33 cellular contexts compared by ENCODE assay signal in genomic region chr4:92641409-92641808, GRCh38.
"Had no signal": no experiment of that assay in that cellular context is flagged by ENCODE, and none has a peak within 500 bp of the region (broad histone marks: within the 10 kb centered on the region; RNA-seq: fewer than 3 reads in every experiment).

No MANE protein-coding gene starts in this region.

- H3K4me3 ChIP-seq: adrenal gland, ascending aorta, body of pancreas, breast epithelium, cardiac muscle cell had no signal

- DNase-seq: activated effector memory CD4-positive, alpha-beta T cell treated with anti-CD3 and anti-CD28 coated beads, Interleukin-2, amount 50 U/mL, for 16 hours; activated effector memory CD4-positive, alpha-beta T cell treated with Interleukin-2 at 50 U/mL for 16 hours; activated gamma-delta T cell; activated gamma-delta T cell treated with Interleukin-2 at 50 U/mL for 16 hours; activated naive CD4-positive, alpha-beta T cell; activated naive CD4-positive, alpha-beta T cell treated with anti-CD3 and anti-CD28 coated beads for 36 hours; activated naive CD4-positive, alpha-beta T cell treated with anti-CD3 and anti-CD28 coated beads, Interleukin-2, amount 10 ng/mL, durations not matched to agents 7 days and 5 days; activated naive CD4-positive, alpha-beta T cell treated with anti-CD3 and anti-CD28 coated beads, Interleukin-2, amount 50 U/mL, for 16 hours; activated naive CD4-positive, alpha-beta T cell treated with Interleukin-2 at 50 U/mL for 16 hours; activated naive CD8-positive, alpha-beta T cell treated with anti-CD3 and anti-CD28 coated beads for 36 hours; activated naive CD8-positive, alpha-beta T cell treated with anti-CD3 and anti-CD28 coated beads, Interleukin-2, amount 10 ng/mL, durations not matched to agents 7 days and 5 days; activated naive CD8-positive, alpha-beta T cell treated with anti-CD3 and anti-CD28 coated beads, Interleukin-2, amount 50 U/mL, for 24 hours; activated T-cell treated with anti-CD3 and anti-CD28 coated beads, Interleukin-2, amount 50 U/mL, for 24 hours; activated T-cell treated with anti-CD3 and anti-CD28 coated beads, Interleukin-2, amount 50 U/mL, for 4 hours; activated T-cell treated with anti-CD3 and anti-CD28 coated beads, Interleukin-2, amount 50 U/mL, for 48 hours; activated T-cell treated with anti-CD3 and anti-CD28 coated beads, Interleukin-2, amount 50 U/mL, for 72 hours; adrenal gland; amniotic stem cell; amygdala; anterior cingulate cortex; aorta; body of pancreas; brain microvascular endothelial cell; caudate nucleus; central memory CD4-positive, alpha-beta T cell; cerebellar nuclear complex had no signal

- ATAC-seq: activated naive CD4-positive, alpha-beta T cell treated with anti-CD3 and anti-CD28 coated beads, Interleukin-2, amount 50 U/mL, for 72 hours; activated naive CD8-positive, alpha-beta T cell treated with anti-CD3 and anti-CD28 coated beads, Interleukin-2, amount 50 U/mL, for 24 hours; activated T-cell treated with anti-CD3 and anti-CD28 coated beads, Interleukin-2, amount 50 U/mL, for 4 hours; activated T-cell treated with anti-CD3 and anti-CD28 coated beads, Interleukin-2, amount 50 U/mL, for 72 hours; activated T-helper 17 cell treated with anti-CD3 and anti-CD28 coated beads, Interleukin-2, amount 50 U/mL, for 72 hours; body of pancreas had no signal

- FAIRE-seq: astrocyte, bronchial epithelial cell had no signal

- H3K27me3 ChIP-seq: adrenal gland, ascending aorta, body of pancreas, brain microvascular endothelial cell, breast epithelium, cardiac muscle cell had no signal

- H3K4me1 ChIP-seq: adrenal gland, ascending aorta, body of pancreas, breast epithelium had no signal

- H3K36me3 ChIP-seq: adrenal gland, ascending aorta, brain microvascular endothelial cell, breast epithelium, cardiac muscle cell had no signal

- H3K27ac ChIP-seq: adrenal gland, ascending aorta, body of pancreas, brain microvascular endothelial cell, breast epithelium, cardiac muscle cell had no signal

- H3K9me3 ChIP-seq: ascending aorta, body of pancreas, breast epithelium had no signal
